In the genomic region with DNA sequence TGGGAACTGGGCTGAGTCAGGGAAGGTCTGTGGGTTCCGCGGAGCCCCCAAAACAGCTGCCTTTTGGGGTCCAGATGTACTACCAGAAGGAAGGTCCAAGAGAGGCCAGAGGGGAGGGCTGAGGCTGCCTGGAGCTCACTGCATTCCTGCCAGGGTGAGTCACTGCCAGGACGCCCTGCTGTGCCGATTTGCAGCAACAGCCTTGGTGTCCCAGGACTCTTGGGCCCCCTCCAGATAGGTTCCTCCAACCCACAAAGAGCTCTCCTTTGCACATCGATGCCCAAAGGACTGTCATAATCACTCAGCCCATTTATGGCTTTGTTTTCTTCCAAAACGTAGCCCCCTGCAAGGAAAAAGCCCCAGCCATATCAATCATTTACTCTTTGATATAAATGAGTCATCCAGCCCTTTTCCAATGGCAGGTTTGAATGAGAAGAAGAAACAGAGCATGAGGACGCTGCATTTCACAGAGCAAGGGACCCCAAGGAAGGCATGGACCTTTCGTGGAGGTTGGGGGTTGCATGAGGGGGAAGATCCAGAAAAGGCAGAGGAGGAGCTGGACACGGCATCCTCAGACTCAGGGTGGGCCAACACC, we compare ENCODE assay signal across 9 cellular contexts. TPM values are rescaled to one million over a fixed set of nuclear protein-coding genes. Genes with fewer than 3 reads are reported as not detected.
DNase-seq lines count a peak whose midpoint lies in the region; ATAC-seq and TF ChIP-seq lines count a peak whose summit lies in the region.
"Had no signal": no experiment of that assay in that cellular context is flagged by ENCODE, and none has a peak within 500 bp of the region (broad histone marks: within the 10 kb centered on the region; RNA-seq: fewer than 3 reads in every experiment).

No MANE protein-coding gene starts in this region.

- no peaks in the 10 kb centered on the region for H3K4me1 ChIP-seq in right cardiac atrium (ENCODE audit: control insufficient read depth, insufficient read depth, low read length)
- H3K4me1 ChIP-seq in upper lobe of left lung, result peaks cover 0 to 5% (median 0%) of the 10 kb centered on the region in 4 donors
- H3K4me1 ChIP-seq: parathyroid adenoma had no signal

- H3K9me3 Mint-ChIP-seq in HFFc6, result no peaks in the 10 kb centered on the region

- no peaks in the 10 kb centered on the region for H3K36me3 ChIP-seq in upper lobe of left lung

- TF ChIP-seq EP300 in upper lobe of left lung (IDR thresholded peaks at IDR 0.05), result no peak

- H3K27me3 ChIP-seq in right cardiac atrium (ENCODE audit: control insufficient read depth, insufficient read depth) (no peaks in the 10 kb centered on the region), upper lobe of left lung (peaks cover 0 to 2% (median 0%) of the 10 kb centered on the region in 4 donors)

- TF ChIP-seq CTCF in HFFc6 (IDR thresholded peaks at IDR 0.05) (no peak), upper lobe of left lung (IDR thresholded peaks at IDR 0.05) (no peak)

- no peaks in the 10 kb centered on the region for H3K36me3 Mint-ChIP-seq in HFFc6 (ENCODE audit: low read depth)

- no peak for TF ChIP-seq POLR2A in upper lobe of left lung (IDR thresholded peaks at IDR 0.05)

- DNase-seq in HFFc6 (peak; percentile 68), amniotic epithelial cell (ENCODE audit: low read depth) (peak; percentile 63), right cardiac atrium (peak; percentile 68 to 79 (median 75)), stromal cell of bone marrow (ENCODE audit: low read depth) (peak; percentile 33), upper lobe of left lung (no peak)

- H3K27me3 Mint-ChIP-seq in HFFc6 (ENCODE audit: insufficient read depth), result peaks cover 30% of the 10 kb centered on the region

- H3K4me1 Mint-ChIP-seq in HFFc6 (ENCODE audit: low read depth), result peaks cover 19% of the 10 kb centered on the region

- H3K9me3 ChIP-seq in right cardiac atrium (ENCODE audit: control insufficient read depth, low read length) (no peaks in the 10 kb centered on the region), upper lobe of left lung (no peaks in the 10 kb centered on the region)

- H3K27ac ChIP-seq in right cardiac atrium (ENCODE audit: low read length) (no peak overlapping the region), upper lobe of left lung (peak overlapping the region in 2 of 4 donors; percentile 10 to 52)
- H3K27ac ChIP-seq: parathyroid adenoma had no signal

- intact Hi-C loops in right cardiac atrium (cut with DNase I), result no loop called here

- WGBS in right cardiac atrium, result 48% methylated on average over 9 of the region's 9 CpGs
- 63 to 64% methylated on average over 9 of the region's 9 CpGs for WGBS in upper lobe of left lung, 2 donors

- H3K27ac Mint-ChIP-seq in HFFc6, result peak overlapping the region; percentile 79

- H3K4me3 ChIP-seq in right cardiac atrium (ENCODE audit: low read length) (no peak overlapping the region), upper lobe of left lung (no peak overlapping the region)

- peak; percentile 54 to 70 for ATAC-seq in right cardiac atrium
- ATAC-seq in HG02642 (IDR thresholded peaks at IDR 0.05; ENCODE audit: poor library complexity, unreplicated experiment), result no peak
- no peak for ATAC-seq in upper lobe of left lung (ENCODE audit: low FRiP score in 2 of 2)
- ATAC-seq in HG03354 (IDR thresholded peaks at IDR 0.05; ENCODE audit: poor library complexity, severe bottlenecking, unreplicated experiment), result no peak
- no peak for ATAC-seq in GM21529 (IDR thresholded peaks at IDR 0.05; ENCODE audit: unreplicated experiment)

- peak overlapping the region; percentile 74 for H3K4me3 Mint-ChIP-seq in HFFc6

RNA-seq across cellular contexts. Expression of a gene that starts 32.2 kb away (rescaled TPM):
- 10 to 100 TPM; 33.5 to 46.6 (median 38.1) TPM for total RNA-seq in HFFc6 (2021; fragmentation: NEBNext Ultra II Directional; extraction: Animal tissue kit (Norgen Biotek cat#: 25700))
- 10 to 100 TPM in 2 of 4 donors, 1 to 10 TPM in 2; 4.4 to 13.7 (median 10.4) TPM for total RNA-seq in right cardiac atrium
- polyA plus RNA-seq in right cardiac atrium, result 6.8 TPM
- 10 to 100 TPM in 3 of 6 donors, 1 to 10 TPM in 3; 4.3 to 21.2 (median 10.4) TPM for total RNA-seq in upper lobe of left lung

Comparison
In these comparisons a context has a peak if more than half of its experiments do, and no peak if none do; other contexts are left out.
1. DNase-seq: peak in HFFc6 (single experiment), amniotic epithelial cell (single experiment), right cardiac atrium (3 of 3) and stromal cell of bone marrow (single experiment); none in upper lobe of left lung (0 of 2).
2. ATAC-seq: peak in right cardiac atrium (2 of 2); none in HG02642 (single experiment), upper lobe of left lung (0 of 2), HG03354 (single experiment) and GM21529 (single experiment).